In genomic region chr14:99754141-99755067, GRCh38 we compare ENCODE assay signal across 11 cellular contexts. TPM values are rescaled to one million over a fixed set of nuclear protein-coding genes. Genes with fewer than 3 reads are reported as not detected.
DNase-seq lines count a peak whose midpoint lies in the region; ATAC-seq and TF ChIP-seq lines count a peak whose summit lies in the region.
"Had no signal": no experiment of that assay in that cellular context is flagged by ENCODE, and none has a peak within 500 bp of the region (broad histone marks: within the 10 kb centered on the region; RNA-seq: fewer than 3 reads in every experiment).

No MANE protein-coding gene starts in this region.

- intact Hi-C loops in mammary epithelial cell (cut with micrococcal nuclease): no loop called here

- H3K36me3 ChIP-seq in HEK293 (ENCODE audit: control insufficient read depth in 2 of 2, insufficient read depth in 1 of 2, low read length in 2 of 2) (no peaks in the 10 kb centered on the region), mammary epithelial cell (ENCODE audit: insufficient read depth, low read length) (no peaks in the 10 kb centered on the region), neural progenitor cell (no peaks in the 10 kb centered on the region)

- H3F3A ChIP-seq in neural progenitor cell (ENCODE audit: low read depth): peaks cover 23% of the 10 kb centered on the region

- peaks cover 6% of the 10 kb centered on the region; the same call in 1 of the 2 replicates for H3K4me1 ChIP-seq in HEK293 (ENCODE audit: control insufficient read depth, insufficient read depth, low read length)
- peaks cover 24% of the 10 kb centered on the region for H3K4me1 ChIP-seq in mammary epithelial cell (ENCODE audit: insufficient read depth, low read length)
- peaks cover 22% of the 10 kb centered on the region for H3K4me1 ChIP-seq in neural progenitor cell

- peaks cover 4% of the 10 kb centered on the region for H3K27me3 ChIP-seq in mammary epithelial cell (ENCODE audit: insufficient read depth, low read length)
- no peaks in the 10 kb centered on the region for H3K27me3 ChIP-seq in neural progenitor cell

- H3K4me3 Mint-ChIP-seq in neural progenitor cell: no peak overlapping the region
- H3K4me3 Mint-ChIP-seq: dendritic cell treated with granulocyte-macrophage colony-stimulating factor and Interleukin-4, amounts not matched to agents 40 ng/mL and 50 ng/mL, for 4 days; natural killer cell treated with Interleukin-12 subunit alpha and Interleukin-12 subunit beta and Interleukin-15 and Interleukin-18, amount 100 ng/mL, for 72 hours had no signal

- H3K27ac Mint-ChIP-seq in neural progenitor cell: no peak overlapping the region
- H3K27ac Mint-ChIP-seq: dendritic cell treated with granulocyte-macrophage colony-stimulating factor and Interleukin-4, amounts not matched to agents 40 ng/mL and 50 ng/mL, for 4 days; natural killer cell treated with Interleukin-12 subunit alpha and Interleukin-12 subunit beta and Interleukin-15 and Interleukin-18, amount 100 ng/mL, for 72 hours had no signal

- ATAC-seq in GM18873 (IDR thresholded peaks at IDR 0.05; ENCODE audit: low FRiP score, unreplicated experiment): no peak
- ATAC-seq: natural killer cell treated with Interleukin-12 subunit alpha and Interleukin-12 subunit beta and Interleukin-15 and Interleukin-18, amount 100 ng/mL, for 72 hours had no signal

- no peak overlapping the region for H3K4me2 ChIP-seq in mammary epithelial cell (ENCODE audit: insufficient read depth, low read depth, low read length)
- peak overlapping the region; percentile 64 for H3K4me2 ChIP-seq in neural progenitor cell

- H3K4me3 ChIP-seq in HEK293 (ENCODE audit: low read depth, low read length) (no peak overlapping the region), mammary epithelial cell (replicated peaks in 1 of 3; ENCODE audit: insufficient read depth in 1 of 3, low read depth in 2 of 3, low read length in 3 of 3) (no peak overlapping the region), neural progenitor cell (no peak overlapping the region)

- POLR2A ChIA-PET in HEK293 (lab: Yijun Ruan, JAX): interaction anchor here (0.8 kb wide), 1 partner anchor 20 kb away, joined by 3 read pairs; no protein-coding TSS in a partner anchor

- H3K27ac ChIP-seq in HEK293 (ENCODE audit: extremely low read depth, low read depth, low read length) (no peak overlapping the region), mammary epithelial cell (ENCODE audit: insufficient read depth, low read depth, low read length) (no peak overlapping the region), neural progenitor cell (peak overlapping the region; percentile 63)

- H4K20me1 ChIP-seq in mammary epithelial cell (ENCODE audit: insufficient read depth, low read length) (no peaks in the 10 kb centered on the region), neural progenitor cell (ENCODE audit: low read depth) (no peaks in the 10 kb centered on the region)

- H3K9me3 Mint-ChIP-seq in neural progenitor cell: no peaks in the 10 kb centered on the region
- H3K9me3 Mint-ChIP-seq: dendritic cell treated with granulocyte-macrophage colony-stimulating factor and Interleukin-4, amounts not matched to agents 40 ng/mL and 50 ng/mL, for 4 days; natural killer cell treated with Interleukin-12 subunit alpha and Interleukin-12 subunit beta and Interleukin-15 and Interleukin-18, amount 100 ng/mL, for 72 hours had no signal

- TF ChIP-seq CTCF in HEK293 (tag by site-specific recombination; IDR thresholded peaks at IDR 0.05): no peak
- TF ChIP-seq CTCF in mammary epithelial cell (conservative IDR thresholded peaks at IDR 0.05 in 1 of 2, IDR thresholded peaks at IDR 0.05 in 1 of 2; ENCODE audit: extremely low read depth in 1 of 2, insufficient read depth in 1 of 2, low read depth in 1 of 2, low read length in 2 of 2): no peak
- TF ChIP-seq CTCF in neural progenitor cell (IDR thresholded peaks at IDR 0.05): no peak

- H3K9ac ChIP-seq in mammary epithelial cell (ENCODE audit: insufficient read depth, low read length): no peak overlapping the region
- H3K9ac ChIP-seq in neural progenitor cell: no peak overlapping the region

- dilution Hi-C loops in mammary epithelial cell (cut with HindIII; ENCODE audit: low sequenced_read_pairs): loop anchor here (5.0 to 10.0 kb wide), 3 partner anchors 43 to 210 kb away; partner anchors contain the start of gene CYP46A1

- no peaks in the 10 kb centered on the region for H3K36me3 Mint-ChIP-seq in neural progenitor cell
- H3K36me3 Mint-ChIP-seq: natural killer cell treated with Interleukin-12 subunit alpha and Interleukin-12 subunit beta and Interleukin-15 and Interleukin-18, amount 100 ng/mL, for 72 hours had no signal

- H3K79me2 ChIP-seq in mammary epithelial cell (ENCODE audit: insufficient read depth, low read length) (no peaks in the 10 kb centered on the region), neural progenitor cell (ENCODE audit: low read depth) (no peaks in the 10 kb centered on the region)

- DNase-seq in NCI-H345 (lab: John Stamatoyannopoulos, UW) (peak; percentile 43), NCI-H345 treated with DMSO at 0.1 percent for 48 hours (lab: John Stamatoyannopoulos, UW; ENCODE audit: unreplicated experiment) (no peak), mammary epithelial cell (peak; percentile 41), neural progenitor cell (ENCODE audit: low spot score) (peak; percentile 64), GM19240 (ENCODE audit: insufficient read length, low spot score) (no peak), NOMO-1 treated with dmso at 0.1 percent for 144 hours (lab: John Stamatoyannopoulos, UW; ENCODE audit: unreplicated experiment) (no peak)
- DNase-seq: stimulated activated CD4-positive, alpha-beta T cell treated with anti-CD3 and anti-CD28 coated beads, Interleukin-4, amount 100 ng/mL, for 1 hour had no signal

- H2AFZ ChIP-seq in mammary epithelial cell (ENCODE audit: low read depth, low read length) (no peak overlapping the region), neural progenitor cell (replicated peaks) (no peak overlapping the region)

- peaks cover 19% of the 10 kb centered on the region for H3K27me3 Mint-ChIP-seq in neural progenitor cell (ENCODE audit: insufficient read depth, low read depth)

- H3K9me3 ChIP-seq in HEK293 (ENCODE audit: control insufficient read depth, insufficient read depth, low read depth, low read length): no peaks in the 10 kb centered on the region
- no peaks in the 10 kb centered on the region for H3K9me3 ChIP-seq in mammary epithelial cell (replicated peaks; ENCODE audit: insufficient read depth, low read length)
- H3K9me3 ChIP-seq in neural progenitor cell (ENCODE audit: low read depth): no peaks in the 10 kb centered on the region

- CTCF ChIA-PET in HEK293 (lab: Yijun Ruan, JAX): interaction anchor here (0.6 to 1.4 kb wide), 5 partner anchors 8 to 130 kb away, joined by 3 to 8 read pairs (median 3); no protein-coding TSS in a partner anchor
- CTCF ChIA-PET in mammary epithelial cell (lab: Charles Lee; ENCODE audit: low non-redundant PET): no interaction called here

- in situ Hi-C loops in mammary epithelial cell (cut with MboI; ENCODE audit: low sequenced_read_pairs in 2 of 2): no loop called here

- BruUV-seq in mammary epithelial cell (replicated peaks; lab: Mats Ljungman, UMichigan): no TSS peak

- H3K4me1 Mint-ChIP-seq in neural progenitor cell: peaks cover 41% of the 10 kb centered on the region

- WGBS in mammary epithelial cell (ENCODE audit: low coverage, missing lambda C conversion rate): 57% methylated on average over 19 of the region's 24 CpGs

TF ChIP-seq in HEK293, 187 proteins besides CTCF, POLR2A, EP300 and RAD21 (continues in another document):
- TF ChIP-seq PATZ1 (tag by site-specific recombination; IDR thresholded peaks at IDR 0.05) (peak; percentile 73), ZNF292 (tag by site-specific recombination; IDR thresholded peaks at IDR 0.05; ENCODE audit: borderline replicate concordance, low read depth) (no peak), GLI4 (tag by site-specific recombination; IDR thresholded peaks at IDR 0.05) (no peak), SCRT2 (tag by site-specific recombination; IDR thresholded peaks at IDR 0.05) (no peak), ZNF266 (tag by site-specific recombination; IDR thresholded peaks at IDR 0.05; ENCODE audit: low read depth) (no peak), AEBP2 (tag by site-specific recombination; IDR thresholded peaks at IDR 0.05; ENCODE audit: borderline replicate concordance) (no peak), ZNF223 (tag by site-specific recombination; IDR thresholded peaks at IDR 0.05) (no peak), ZNF777 (tag by site-specific recombination; IDR thresholded peaks at IDR 0.05; ENCODE audit: borderline replicate concordance) (no peak), ZNF366 (tag by site-specific recombination; conservative IDR thresholded peaks at IDR 0.05) (no peak), ZNF776 (tag by site-specific recombination; IDR thresholded peaks at IDR 0.05; ENCODE audit: borderline replicate concordance) (no peak), ZNF133 (tag by site-specific recombination; IDR thresholded peaks at IDR 0.05) (no peak)

RNA-seq across cellular contexts. Expression of gene EML1, which starts 38.8 kb away (rescaled TPM):
- 1 to 10 TPM; 2.8 to 4.2 TPM for total RNA-seq in mammary epithelial cell
- polyA plus RNA-seq in mammary epithelial cell: 0.42 TPM
- polyA minus RNA-seq in mammary epithelial cell: 46.5 TPM
- total RNA-seq in neural progenitor cell (ENCODE audit: low replicate concordance): 47.7 and 57.2 TPM in 2 replicates

Comparison
In these comparisons a context has a peak if more than half of its experiments do, and no peak if none do; other contexts are left out.
1. DNase-seq: peak in NCI-H345 (single experiment), mammary epithelial cell (single experiment) and neural progenitor cell (single experiment); none in NCI-H345 treated with DMSO at 0.1 percent for 48 hours (single experiment), GM19240 (single experiment) and NOMO-1 treated with dmso at 0.1 percent for 144 hours (single experiment).